Comparison of ENCODE assay signal across 10 cellular contexts in genomic region chr16:73735018-73735417, GRCh38.
DNase-seq lines count a peak whose midpoint lies in the region; ATAC-seq and TF ChIP-seq lines count a peak whose summit lies in the region.
"Had no signal": no experiment of that assay in that cellular context is flagged by ENCODE, and none has a peak within 500 bp of the region (broad histone marks: within the 10 kb centered on the region; RNA-seq: fewer than 3 reads in every experiment).

No MANE protein-coding gene starts in this region.

- intact Hi-C loops in prostate gland (cut with DNase I), result no loop called here

- TF ChIP-seq CTCF in AG10803 (conservative IDR thresholded peaks at IDR 0.05; ENCODE audit: low read length), result no peak
- TF ChIP-seq CTCF in fibroblast of lung (conservative IDR thresholded peaks at IDR 0.05 in 1 of 2, IDR thresholded peaks at IDR 0.05 in 1 of 2; ENCODE audit: low read depth in 1 of 2, low read length in 2 of 2), result no peak
- TF ChIP-seq CTCF in Peyer's patch (IDR thresholded peaks at IDR 0.05), result no peak
- no peak for TF ChIP-seq CTCF in prostate gland (IDR thresholded peaks at IDR 0.05)

- H3K4me3 ChIP-seq in AG10803 (ENCODE audit: low read length) (no peak overlapping the region), fibroblast of lung (replicated peaks in 1 of 4; ENCODE audit: control extremely low read depth in 1 of 4, insufficient read depth in 1 of 4, low read depth in 3 of 4, low read length in 4 of 4) (no peak overlapping the region), Peyer's patch (no peak overlapping the region), prostate gland (no peak overlapping the region)

- 36% methylated on average over 3 of the region's 3 CpGs for whole genome bisulfite sequencing in prostate gland

- peak; percentile 55 for ATAC-seq in GM21576 (IDR thresholded peaks at IDR 0.05; ENCODE audit: unreplicated experiment)
- no peak for ATAC-seq in GM19397 (IDR thresholded peaks at IDR 0.05; ENCODE audit: unreplicated experiment)

- H3K9me3 ChIP-seq in fibroblast of lung (ENCODE audit: control insufficient read depth, insufficient read depth, low read depth, low read length), result no peaks in the 10 kb centered on the region
- peaks cover 0 to 3% (median 0%) of the 10 kb centered on the region in 4 donors for H3K9me3 ChIP-seq in Peyer's patch
- no peaks in the 10 kb centered on the region for H3K9me3 ChIP-seq in prostate gland

- no peaks in the 10 kb centered on the region for H3K36me3 ChIP-seq in fibroblast of lung (ENCODE audit: control insufficient read depth, insufficient read depth, low read length)
- H3K36me3 ChIP-seq in Peyer's patch, result no peaks in the 10 kb centered on the region
- H3K36me3 ChIP-seq in prostate gland, result no peaks in the 10 kb centered on the region

- no peak overlapping the region for H3K9ac ChIP-seq in fibroblast of lung (ENCODE audit: insufficient read depth, low read length)

- no peaks in the 10 kb centered on the region for H4K20me1 ChIP-seq in fibroblast of lung (ENCODE audit: control insufficient read depth, extremely low read depth, insufficient read depth, low read length)

- TF ChIP-seq POLR2A in Peyer's patch (IDR thresholded peaks at IDR 0.05) (no peak), prostate gland (IDR thresholded peaks at IDR 0.05) (no peak)

- H2AFZ ChIP-seq in fibroblast of lung (ENCODE audit: low read length), result no peak overlapping the region

- H3K27ac ChIP-seq in fibroblast of lung (ENCODE audit: insufficient read depth, low read length), result no peak overlapping the region
- no peak overlapping the region for H3K27ac ChIP-seq in Peyer's patch
- H3K27ac ChIP-seq in prostate gland, result no peak overlapping the region

- H3K27me3 ChIP-seq in fibroblast of lung (ENCODE audit: control insufficient read depth, insufficient read depth, low read length) (no peaks in the 10 kb centered on the region), Peyer's patch (no peaks in the 10 kb centered on the region), prostate gland (replicated peaks; ENCODE audit: insufficient read depth) (no peaks in the 10 kb centered on the region)

- no peaks in the 10 kb centered on the region for H3K79me2 ChIP-seq in fibroblast of lung (ENCODE audit: control insufficient read depth, insufficient read depth, low read length)

- no peak overlapping the region for H3K4me2 ChIP-seq in fibroblast of lung (ENCODE audit: extremely low read depth, insufficient read depth, low read length)

- H3K4me1 ChIP-seq in fibroblast of lung (ENCODE audit: control insufficient read depth, extremely low read depth, insufficient read depth, low read length) (no peaks in the 10 kb centered on the region), Peyer's patch (no peaks in the 10 kb centered on the region), prostate gland (replicated peaks) (no peaks in the 10 kb centered on the region)

- DNase-seq in AG10803 (ENCODE audit: low read depth), result peak; percentile 26
- peak; percentile 12 for DNase-seq in NCI-H226
- DNase-seq in fibroblast of lung (ENCODE audit: low read depth in 2 of 2), result peak; percentile 58 to 79
- no peak for DNase-seq in Peyer's patch
- no peak for DNase-seq in prostate gland (ENCODE audit: low spot score)
- no peak for DNase-seq in Kasumi-1 (lab: John Stamatoyannopoulos, UW)
- DNase-seq: left cardiac atrium, NCI-H2107 had no signal

Comparison
In these comparisons a context has a peak if more than half of its experiments do, and no peak if none do; other contexts are left out.
1. DNase-seq: peak in AG10803 (single experiment), NCI-H226 (single experiment) and fibroblast of lung (2 of 2); none in Peyer's patch (0 of 3), prostate gland (single experiment) and Kasumi-1 (0 of 2).